Comparison of ENCODE assay signal across 8 cellular contexts in genomic region chr2:55014962-55015939, GRCh38. TPM values are rescaled to one million over a fixed set of nuclear protein-coding genes. Genes with fewer than 3 reads are reported as not detected.
DNase-seq lines count a peak whose midpoint lies in the region; ATAC-seq and TF ChIP-seq lines count a peak whose summit lies in the region.

No MANE protein-coding gene starts in this region.

- peaks cover 40% of the 10 kb centered on the region for H3K4me1 Mint-ChIP-seq in activated CD4-positive, alpha-beta memory T cell treated with anti-CD3 and anti-CD28 coated beads for 36 hours (ENCODE audit: low read depth)
- peaks cover 87% of the 10 kb centered on the region for H3K4me1 Mint-ChIP-seq in osteocyte (ENCODE audit: unreplicated experiment)

- POLR2A ChIA-PET in activated CD4-positive, alpha-beta memory T cell treated with anti-CD3 and anti-CD28 coated beads for 36 hours (lab: Charles Lee): no interaction called here

- no peak overlapping the region for H3K27ac Mint-ChIP-seq in activated CD4-positive, alpha-beta memory T cell treated with anti-CD3 and anti-CD28 coated beads for 36 hours
- H3K27ac Mint-ChIP-seq in osteocyte (ENCODE audit: unreplicated experiment): peak overlapping the region; percentile 74

- CTCF ChIA-PET in activated CD4-positive, alpha-beta memory T cell treated with anti-CD3 and anti-CD28 coated beads for 36 hours (lab: Charles Lee): interaction anchor here (0.6 to 12.6 kb wide), 14 partner anchors 12 to 344 kb away, joined by 3 to 79 read pairs (median 3); no protein-coding TSS in a partner anchor

- H3K27me3 Mint-ChIP-seq in activated CD4-positive, alpha-beta memory T cell treated with anti-CD3 and anti-CD28 coated beads for 36 hours: no peaks in the 10 kb centered on the region
- no peaks in the 10 kb centered on the region for H3K27me3 Mint-ChIP-seq in osteocyte (ENCODE audit: unreplicated experiment)

- intact Hi-C loops in activated CD4-positive, alpha-beta memory T cell treated with anti-CD3 and anti-CD28 coated beads for 36 hours (cut with micrococcal nuclease): loop anchor here (1.0 to 5.0 kb wide), 3 partner anchors 34 to 153 kb away; no protein-coding TSS in a partner anchor

- no peak overlapping the region for H3K4me3 ChIP-seq in AG10803 (ENCODE audit: low read length)

- ATAC-seq in HG03108 (IDR thresholded peaks at IDR 0.05; ENCODE audit: unreplicated experiment) (no peak), HG02885 (IDR thresholded peaks at IDR 0.05; ENCODE audit: poor library complexity, unreplicated experiment) (no peak)

- H3K9me3 Mint-ChIP-seq in activated CD4-positive, alpha-beta memory T cell treated with anti-CD3 and anti-CD28 coated beads for 36 hours: peaks cover 5% of the 10 kb centered on the region
- peaks cover 10% of the 10 kb centered on the region for H3K9me3 Mint-ChIP-seq in osteocyte (ENCODE audit: unreplicated experiment)

- peak; percentile 83 for TF ChIP-seq CTCF in AG10803 (conservative IDR thresholded peaks at IDR 0.05; ENCODE audit: low read length)
- peak; percentile 51 for TF ChIP-seq CTCF in GM10266 (IDR thresholded peaks at IDR 0.05; ENCODE audit: control insufficient read depth, insufficient read depth, low read depth, missing control alignments)
- peak; percentile 65 for TF ChIP-seq CTCF in osteocyte (IDR thresholded peaks at IDR 0.05)

- peaks cover 7% of the 10 kb centered on the region for H3K36me3 Mint-ChIP-seq in activated CD4-positive, alpha-beta memory T cell treated with anti-CD3 and anti-CD28 coated beads for 36 hours
- peaks cover 33% of the 10 kb centered on the region for H3K36me3 Mint-ChIP-seq in osteocyte (ENCODE audit: unreplicated experiment)

- no peak overlapping the region for H3K4me3 Mint-ChIP-seq in activated CD4-positive, alpha-beta memory T cell treated with anti-CD3 and anti-CD28 coated beads for 36 hours
- no peak overlapping the region for H3K4me3 Mint-ChIP-seq in osteocyte (ENCODE audit: unreplicated experiment)

- DNase-seq in AG10803 (ENCODE audit: low read depth): peak; percentile 88
- DNase-seq in GM10266 (ENCODE audit: extremely low spot score): peak; percentile 16
- peak; percentile 53 to 84 for DNase-seq in NCI-H446 (lab: John Stamatoyannopoulos, UW)
- DNase-seq in activated CD4-positive, alpha-beta memory T cell treated with anti-CD3 and anti-CD28 coated beads for 36 hours: peak; percentile 44
- DNase-seq in fibroblast of the conjunctiva (ENCODE audit: low read depth): peak; percentile 77
- DNase-seq in osteocyte (ENCODE audit: extremely low spot score, unreplicated experiment): no peak

RNA-seq across cellular contexts. Expression of gene RTN4, which starts 35.0 kb away (rescaled TPM):
- total RNA-seq in activated CD4-positive, alpha-beta memory T cell treated with anti-CD3 and anti-CD28 coated beads for 36 hours: 10 to 100 TPM; 96.7 to 97.5 TPM
- total RNA-seq in osteocyte: 532 and 603 TPM in 2 replicates
